2 cellular contexts compared by ENCODE assay signal in genomic region chr4:145732895-145733880, GRCh38.
TF ChIP-seq lines count a peak whose summit lies in the region.

No MANE protein-coding gene starts in this region.

TF ChIP-seq in HEK293, 187 proteins besides CTCF, POLR2A, EP300 and RAD21 (continued from another document and continues in another):
- TF ChIP-seq ZNF654 (tag by site-specific recombination; IDR thresholded peaks at IDR 0.05; ENCODE audit: low read depth) (no peak), ZFP37 (tag by site-specific recombination; IDR thresholded peaks at IDR 0.05) (no peak), ZSCAN16 (tag by site-specific recombination; IDR thresholded peaks at IDR 0.05) (0 out of 2 replicates have a peak, but pooled peaks have one; percentile 52), ZNF692 (tag by site-specific recombination; IDR thresholded peaks at IDR 0.05) (0 out of 2 replicates have a peak, but pooled peaks have one; percentile 54), ZNF610 (tag by site-specific recombination; IDR thresholded peaks at IDR 0.05; ENCODE audit: borderline replicate concordance) (peak; percentile 77; the same call in 1 of the 2 replicates), SP3 (tag by site-specific recombination; IDR thresholded peaks at IDR 0.05) (peak; percentile 83), MEIS1 (CRISPR knock-in tag; IDR thresholded peaks at IDR 0.05; ENCODE audit: borderline replicate concordance) (no peak), ZNF391 (tag by site-specific recombination; IDR thresholded peaks at IDR 0.05; ENCODE audit: borderline replicate concordance, low read depth) (no peak), ZNF148 (tag by site-specific recombination; IDR thresholded peaks at IDR 0.05; ENCODE audit: borderline replicate concordance) (no peak), EGR2 (tag by site-specific recombination; IDR thresholded peaks at IDR 0.05; ENCODE audit: low read depth) (peak; percentile 94), ZNF175 (tag by site-specific recombination; IDR thresholded peaks at IDR 0.05) (no peak), ZNF48 (tag by site-specific recombination; IDR thresholded peaks at IDR 0.05) (no peak), ZNF366 (tag by site-specific recombination; conservative IDR thresholded peaks at IDR 0.05) (no peak), KLF8 (tag by site-specific recombination; IDR thresholded peaks at IDR 0.05) (peak; percentile 49; the same call in 1 of the 2 replicates), ZBTB26 (tag by site-specific recombination; optimal IDR thresholded peaks at IDR 0.05) (peak; percentile 79), GLIS1 (tag by site-specific recombination; IDR thresholded peaks at IDR 0.05) (peak; percentile 93), ZIC2 (tag by site-specific recombination; IDR thresholded peaks at IDR 0.05) (peak; percentile 85), ZNF398 (tag by site-specific recombination; IDR thresholded peaks at IDR 0.05) (peak; percentile 97), MYNN (tag by site-specific recombination; IDR thresholded peaks at IDR 0.05; ENCODE audit: borderline replicate concordance) (no peak), ZNF10 (tag by site-specific recombination; IDR thresholded peaks at IDR 0.05) (peak; percentile 86), ZNF302 (tag by site-specific recombination; IDR thresholded peaks at IDR 0.05; ENCODE audit: low read depth) (no peak)
- TF ChIP-seq, protein P1, sequence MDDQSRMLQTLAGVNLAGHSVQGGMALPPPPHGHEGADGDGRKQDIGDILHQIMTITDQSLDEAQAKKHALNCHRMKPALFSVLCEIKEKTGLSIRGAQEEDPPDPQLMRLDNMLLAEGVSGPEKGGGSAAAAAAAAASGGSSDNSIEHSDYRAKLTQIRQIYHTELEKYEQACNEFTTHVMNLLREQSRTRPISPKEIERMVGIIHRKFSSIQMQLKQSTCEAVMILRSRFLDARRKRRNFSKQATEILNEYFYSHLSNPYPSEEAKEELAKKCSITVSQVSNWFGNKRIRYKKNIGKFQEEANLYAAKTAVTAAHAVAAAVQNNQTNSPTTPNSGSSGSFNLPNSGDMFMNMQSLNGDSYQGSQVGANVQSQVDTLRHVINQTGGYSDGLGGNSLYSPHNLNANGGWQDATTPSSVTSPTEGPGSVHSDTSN (CRISPR knock-in tag; IDR thresholded peaks at IDR 0.05): no peak
- TF ChIP-seq, protein P2, sequence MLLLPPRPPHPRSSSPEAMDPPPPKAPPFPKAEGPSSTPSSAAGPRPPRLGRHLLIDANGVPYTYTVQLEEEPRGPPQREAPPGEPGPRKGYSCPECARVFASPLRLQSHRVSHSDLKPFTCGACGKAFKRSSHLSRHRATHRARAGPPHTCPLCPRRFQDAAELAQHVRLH (tag by site-specific recombination; IDR thresholded peaks at IDR 0.05): no peak

TF ChIP-seq in SK-N-SH, 30 proteins besides CTCF, POLR2A, EP300 and RAD21 (continued from another document):
- TF ChIP-seq USF1 (IDR thresholded peaks at IDR 0.05; ENCODE audit: borderline replicate concordance, low read depth) (peak; percentile 35; the same call in 1 of the 2 replicates), EZH2phosphoT487 (IDR thresholded peaks at IDR 0.05; ENCODE audit: borderline replicate concordance, low read depth) (no peak), RCOR1 (IDR thresholded peaks at IDR 0.05; ENCODE audit: low read length) (peak; percentile 91), YY1 (IDR thresholded peaks at IDR 0.05; ENCODE audit: low read depth) (no peak; the same call in none of the 2 replicates), TCF12 (IDR thresholded peaks at IDR 0.05) (peak; percentile 84), FOSL2 (IDR thresholded peaks at IDR 0.05; ENCODE audit: borderline replicate concordance, low read depth) (no peak), MXI1 (IDR thresholded peaks at IDR 0.05; ENCODE audit: low read depth, low read length) (peak; percentile 20; the same call in 1 of the 2 replicates), ZBTB33 (IDR thresholded peaks at IDR 0.05; ENCODE audit: borderline replicate concordance, low read depth) (peak; percentile 76), SMC3 (IDR thresholded peaks at IDR 0.05; ENCODE audit: low read depth, low read length) (no peak), NFIC (IDR thresholded peaks at IDR 0.05; ENCODE audit: borderline replicate concordance) (peak; percentile 62), REST (IDR thresholded peaks at IDR 0.05; ENCODE audit: low read depth, low read length) (0 out of 2 replicates have a peak, but pooled peaks have one; percentile 15)
- TF ChIP-seq, protein P1 (IDR thresholded peaks at IDR 0.05): peak; percentile 72
TF ChIP-seq in SK-N-SH: peak in this region for 17.
